26 cellular contexts compared by ENCODE assay signal in the genomic region with DNA sequence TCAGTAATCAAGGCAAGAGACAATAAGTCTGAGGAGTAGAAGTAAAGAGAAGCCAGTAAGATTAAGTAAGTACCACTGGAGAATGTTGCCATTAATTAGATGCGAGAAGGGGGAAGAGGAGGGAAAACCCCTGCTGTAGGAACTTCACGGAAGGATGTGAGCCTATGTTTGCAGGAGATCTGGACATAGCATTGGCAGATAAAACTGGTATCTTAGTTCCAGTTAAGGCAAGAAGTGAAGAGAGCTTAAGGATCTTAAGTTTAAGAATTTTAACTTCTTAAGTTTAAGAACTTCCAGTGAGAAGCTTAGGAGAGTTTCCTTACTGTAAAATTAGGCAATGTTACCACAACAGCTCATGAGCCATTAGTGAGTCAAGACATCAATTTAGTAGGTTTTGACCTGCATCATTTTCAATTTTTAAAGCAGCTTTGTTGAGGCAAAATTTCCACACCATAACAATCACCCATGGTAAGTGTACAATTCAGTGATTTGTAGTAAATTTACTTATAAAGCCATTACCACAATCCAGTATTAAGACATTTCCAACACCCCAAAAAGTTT.
DNase-seq lines count a peak whose midpoint lies in the region; ATAC-seq, FAIRE-seq and TF ChIP-seq lines count a peak whose summit lies in the region.
"Had no signal": no experiment of that assay in that cellular context is flagged by ENCODE, and none has a peak within 500 bp of the region (broad histone marks: within the 10 kb centered on the region; RNA-seq: fewer than 3 reads in every experiment).

No MANE protein-coding gene starts in this region.

- peaks cover 1% of the 10 kb centered on the region for H3K9me3 Mint-ChIP-seq in glutamatergic neuron (ENCODE audit: unreplicated experiment)
- H3K9me3 Mint-ChIP-seq: activated naive CD8-positive, alpha-beta T cell treated with anti-CD3 and anti-CD28 coated beads, Interleukin-2, amount 10 ng/mL, durations not matched to agents 7 days and 5 days; activated T-helper 1 cell treated with anti-CD3 and anti-CD28 coated beads, Interleukin-12 subunit alpha, Interleukin-12 subunit beta, Interleukin-2, Interleukin-4 antibody, amounts not matched to agents 30 ng/mL and 10 ng/mL and 1 ng/mL, durations not matched to agents 14 hours and 24 hours and 36 hours; T-helper 2 cell treated with Interferon-gamma antibody and Interleukin-4, amounts not matched to agents 5 μg/mL and 100 μg/mL, for 36 hours had no signal

- H3K4me1 ChIP-seq in GM12878 (ENCODE audit: control insufficient read depth, insufficient read depth, low read length): peaks cover 3% of the 10 kb centered on the region; the same call in 1 of the 2 replicates
- no peaks in the 10 kb centered on the region for H3K4me1 ChIP-seq in PC-9 (replicated peaks; ENCODE audit: insufficient read depth)

- intact Hi-C loops in GM12878 (cut with micrococcal nuclease; ENCODE audit: unreplicated experiment) (no loop called here), PC-9 (cut with micrococcal nuclease; ENCODE audit: unreplicated experiment) (no loop called here)

- no peak for TF ChIP-seq CTCF in GM12878 (IDR thresholded peaks at IDR 0.05 in 2 of 3, conservative IDR thresholded peaks at IDR 0.05 in 1 of 3; ENCODE audit: control insufficient read depth in 2 of 3, extremely low read depth in 1 of 3, insufficient read depth in 1 of 3, low read depth in 3 of 3, low read length in 3 of 3)
- no peak for TF ChIP-seq CTCF in PC-9 (conservative IDR thresholded peaks at IDR 0.05)
- TF ChIP-seq CTCF in glutamatergic neuron (IDR thresholded peaks at IDR 0.05; ENCODE audit: partially characterized antibody, unreplicated experiment): no peak

- peak overlapping the region; percentile 73 for H2AFZ ChIP-seq in GM12878 (ENCODE audit: control insufficient read depth, low read depth, low read length)
- H2AFZ ChIP-seq in PC-9: no peak overlapping the region

- RAD21 ChIA-PET in GM12878 (lab: Charles Lee; ENCODE audit: unreplicated experiment): no interaction called here

- H3K27ac Mint-ChIP-seq in glutamatergic neuron (ENCODE audit: unreplicated experiment): no peak overlapping the region
- H3K27ac Mint-ChIP-seq: activated naive CD8-positive, alpha-beta T cell treated with anti-CD3 and anti-CD28 coated beads, Interleukin-2, amount 10 ng/mL, durations not matched to agents 7 days and 5 days; activated T-helper 1 cell treated with anti-CD3 and anti-CD28 coated beads, Interleukin-12 subunit alpha, Interleukin-12 subunit beta, Interleukin-2, Interleukin-4 antibody, amounts not matched to agents 30 ng/mL and 10 ng/mL and 1 ng/mL, durations not matched to agents 14 hours and 24 hours and 36 hours; endodermal cell; T-helper 2 cell treated with Interferon-gamma antibody and Interleukin-4, amounts not matched to agents 5 μg/mL and 100 μg/mL, for 36 hours had no signal

- TF ChIP-seq EP300 in GM12878 (IDR thresholded peaks at IDR 0.05; ENCODE audit: borderline replicate concordance in 1 of 2, control insufficient read depth in 1 of 2, low read depth in 2 of 2, low read length in 2 of 2): no peak

- H3K27me3 ChIP-seq in GM12878 (replicated peaks in 1 of 2; ENCODE audit: control insufficient read depth in 2 of 2, insufficient read depth in 2 of 2, low read length in 1 of 2) (no peaks in the 10 kb centered on the region), PC-9 (ENCODE audit: insufficient read depth, low read depth) (peaks cover 6% of the 10 kb centered on the region)
- H3K27me3 ChIP-seq: BLaER1 treated with 17β-estradiol and CSF1 and Interleukin-3, amounts not matched to agents 10 nM and 100 nM; brain microvascular endothelial cell had no signal

- SMC1A ChIA-PET in GM12878 (lab: Charles Lee; ENCODE audit: uncharacterized antibody, unreplicated experiment): interaction anchor here (1.0 kb wide), 1 partner anchor 10 kb away, joined by 3 read pairs; no protein-coding TSS in a partner anchor

- peaks cover 7% of the 10 kb centered on the region for H3K4me1 Mint-ChIP-seq in glutamatergic neuron (ENCODE audit: low read depth, unreplicated experiment)
- H3K4me1 Mint-ChIP-seq: activated naive CD8-positive, alpha-beta T cell treated with anti-CD3 and anti-CD28 coated beads, Interleukin-2, amount 10 ng/mL, durations not matched to agents 7 days and 5 days had no signal

- no peaks in the 10 kb centered on the region; the same call in 2 of the 3 replicates for H3K9me3 ChIP-seq in GM12878 (replicated peaks; ENCODE audit: control insufficient read depth, insufficient read depth, low read length)
- 0 out of 2 replicates have a peak, but pooled peaks cover 4% of the 10 kb centered on the region for H3K9me3 ChIP-seq in PC-9 (ENCODE audit: insufficient read depth, low read depth)
- H3K9me3 ChIP-seq: BLaER1 treated with 17β-estradiol and CSF1 and Interleukin-3, amounts not matched to agents 10 nM and 100 nM; left ventricle myocardium inferior; SK-N-SH had no signal

- H4K20me1 ChIP-seq in GM12878 (ENCODE audit: control insufficient read depth, insufficient read depth) (no peaks in the 10 kb centered on the region), PC-9 (ENCODE audit: insufficient read depth) (no peaks in the 10 kb centered on the region)
- H4K20me1 ChIP-seq: BLaER1 treated with 17β-estradiol and CSF1 and Interleukin-3, amounts not matched to agents 10 nM and 100 nM had no signal

- H3K4me2 ChIP-seq in GM12878 (ENCODE audit: control insufficient read depth, insufficient read depth) (peak overlapping the region; percentile 64), PC-9 (no peak overlapping the region)
- H3K4me2 ChIP-seq: SK-N-SH had no signal

- H3K27me3 Mint-ChIP-seq in glutamatergic neuron (ENCODE audit: unreplicated experiment): no peaks in the 10 kb centered on the region

- FAIRE-seq in GM12891 (lab: Jason Lieb, UNC): peak; percentile 72
- no peak for FAIRE-seq in GM12878 (lab: Jason Lieb, UNC)
- FAIRE-seq: D721Med, H54, urothelium cell line had no signal

- H3K79me2 ChIP-seq in GM12878 (ENCODE audit: control insufficient read depth, insufficient read depth, low read length): no peaks in the 10 kb centered on the region
- H3K79me2 ChIP-seq in PC-9 (ENCODE audit: low read depth): no peaks in the 10 kb centered on the region

- peak; percentile 23 for ATAC-seq in HG02981 (IDR thresholded peaks at IDR 0.05; ENCODE audit: unreplicated experiment)
- ATAC-seq in GM12878: no peak
- ATAC-seq in HG02642 (IDR thresholded peaks at IDR 0.05; ENCODE audit: poor library complexity, unreplicated experiment): no peak

- DNase-seq in GM12891 (ENCODE audit: insufficient read length, low spot score) (no peak), GM12878 (ENCODE audit: low read depth, low spot score) (no peak), skeletal muscle cell (ENCODE audit: low read depth) (peak; percentile 15), PC-9 (no peak), glutamatergic neuron (no peak)
- no peak for DNase-seq in activated CD4-positive, alpha-beta T cell treated with anti-CD3 and anti-CD28 coated beads for 4 hours
- DNase-seq: activated naive CD8-positive, alpha-beta T cell treated with anti-CD3 and anti-CD28 coated beads, Interleukin-2, amount 10 ng/mL, durations not matched to agents 7 days and 5 days; brain microvascular endothelial cell; endodermal cell; KG1; left ventricle myocardium inferior; NCI-H1048; NCI-H2029; NK-92 treated with Interleukin-12 subunit alpha and Interleukin-12 subunit beta, amount 100 ng/mL, for 24 hours; occipital lobe; RPMI8226; SK-N-SH had no signal

- H3F3A ChIP-seq in PC-9 (ENCODE audit: insufficient read depth, low read depth): no peaks in the 10 kb centered on the region

- H3K4me3 ChIP-seq in GM12878 (no peak overlapping the region), skeletal muscle cell (ENCODE audit: low read depth, low read length) (no peak overlapping the region), PC-9 (no peak overlapping the region)
- H3K4me3 ChIP-seq: BLaER1 treated with 17β-estradiol and CSF1 and Interleukin-3, amounts not matched to agents 10 nM and 100 nM; coronary artery; left ventricle myocardium inferior had no signal

- in situ Hi-C loops in GM12878 (cut with MboI): no loop called here

- WGBS in GM12878 (ENCODE audit: insufficient coverage, insufficient replicate concordance, low lambda C conversion rate, missing lambda C conversion rate): 0% methylated on average over 2 of the region's 2 CpGs

- CTCF ChIA-PET in GM12878 (lab: Yijun Ruan, JAX): interaction anchor here (1.0 to 1.5 kb wide), 2 partner anchors 9 to 376 kb away, joined by 3 to 4 read pairs; no protein-coding TSS in a partner anchor
- CTCF ChIA-PET in PC-9 (lab: Charles Lee): no interaction called here

- H3K9ac ChIP-seq in GM12878 (ENCODE audit: control insufficient read depth, insufficient read depth, low read length): no peak overlapping the region
- H3K9ac ChIP-seq: BLaER1 treated with 17β-estradiol and CSF1 and Interleukin-3, amounts not matched to agents 10 nM and 100 nM; SK-N-SH had no signal

- no peaks in the 10 kb centered on the region for H3K36me3 Mint-ChIP-seq in glutamatergic neuron (ENCODE audit: unreplicated experiment)
- H3K36me3 Mint-ChIP-seq: activated naive CD8-positive, alpha-beta T cell treated with anti-CD3 and anti-CD28 coated beads, Interleukin-2, amount 10 ng/mL, durations not matched to agents 7 days and 5 days had no signal

- no peaks in the 10 kb centered on the region for H3K9me2 ChIP-seq in PC-9 (ENCODE audit: insufficient read depth)
- H3K9me2 ChIP-seq: SK-N-SH had no signal

- POLR2A ChIA-PET in GM12878 (lab: Charles Lee) (no interaction called here), PC-9 (lab: Charles Lee; ENCODE audit: unreplicated experiment) (interaction anchor here (0.7 kb wide), 1 partner anchor 763 kb away, joined by 4 read pairs; no protein-coding TSS in a partner anchor)

- BruUV-seq in GM12878 (replicated peaks; lab: Mats Ljungman, UMichigan): no TSS peak
- BruUV-seq in PC-9 (replicated peaks; lab: Mats Ljungman, UMichigan): no TSS peak

- TF ChIP-seq RAD21 in GM12878 (IDR thresholded peaks at IDR 0.05; ENCODE audit: insufficient read depth, low read depth, low read length): no peak

- H3K36me3 ChIP-seq in GM12878 (ENCODE audit: control insufficient read depth in 2 of 2, insufficient read depth in 2 of 2, low read length in 1 of 2) (no peaks in the 10 kb centered on the region), PC-9 (ENCODE audit: low read depth) (no peaks in the 10 kb centered on the region)
- H3K36me3 ChIP-seq: BLaER1 treated with 17β-estradiol and CSF1 and Interleukin-3, amounts not matched to agents 10 nM and 100 nM; brain microvascular endothelial cell; left ventricle myocardium inferior had no signal

- no peak for TF ChIP-seq POLR2A in GM12891 (IDR thresholded peaks at IDR 0.05; ENCODE audit: low read depth, low read length)
- TF ChIP-seq POLR2A in GM12878 (IDR thresholded peaks at IDR 0.05; ENCODE audit: low read depth, low read length): no peak

- H3K4me3 Mint-ChIP-seq in glutamatergic neuron (ENCODE audit: unreplicated experiment): no peak overlapping the region
- H3K4me3 Mint-ChIP-seq: activated naive CD8-positive, alpha-beta T cell treated with anti-CD3 and anti-CD28 coated beads, Interleukin-2, amount 10 ng/mL, durations not matched to agents 7 days and 5 days; activated T-helper 1 cell treated with anti-CD3 and anti-CD28 coated beads, Interleukin-12 subunit alpha, Interleukin-12 subunit beta, Interleukin-2, Interleukin-4 antibody, amounts not matched to agents 30 ng/mL and 10 ng/mL and 1 ng/mL, durations not matched to agents 14 hours and 24 hours and 36 hours; endodermal cell; T-helper 2 cell treated with Interferon-gamma antibody and Interleukin-4, amounts not matched to agents 5 μg/mL and 100 μg/mL, for 36 hours had no signal

- H3K27ac ChIP-seq in GM12878 (ENCODE audit: control insufficient read depth, insufficient read depth) (no peak overlapping the region), PC-9 (no peak overlapping the region)
- H3K27ac ChIP-seq: brain microvascular endothelial cell, coronary artery, left ventricle myocardium inferior had no signal
